Comparison of ENCODE assay signal across 27 cellular contexts in the genomic region with DNA sequence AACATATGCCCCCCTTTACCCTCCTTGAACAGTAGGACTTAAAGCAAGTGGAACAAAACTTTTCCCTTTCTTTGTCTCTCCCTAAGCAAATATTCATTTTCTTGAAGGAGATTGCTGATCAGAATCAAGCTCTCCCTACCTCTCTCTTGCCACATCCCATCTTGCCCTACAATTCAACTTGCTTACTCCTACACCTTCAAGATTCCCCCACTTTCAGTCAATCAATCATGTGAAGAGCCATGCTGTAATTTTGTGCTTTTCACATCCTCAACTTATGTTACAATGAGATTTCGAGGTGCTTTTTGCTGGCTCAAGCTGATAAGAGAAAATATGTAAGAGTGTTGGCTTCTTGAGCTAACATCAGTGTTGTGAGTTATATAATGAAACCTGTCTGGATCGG.
"Had no signal": no experiment of that assay in that cellular context is flagged by ENCODE, and none has a peak within 500 bp of the region (broad histone marks: within the 10 kb centered on the region; RNA-seq: fewer than 3 reads in every experiment).

No MANE protein-coding gene starts in this region.

- DNase-seq: activated B cell treated with CpG ODN at 0.5 μM for 24 hours; activated CD4-positive, alpha-beta memory T cell treated with anti-CD3 and anti-CD28 coated beads, Interleukin-2, amount 10 ng/mL, durations not matched to agents 7 days and 5 days; activated CD4-positive, alpha-beta T cell treated with anti-CD3 and anti-CD28 coated beads for 1 hour; activated CD4-positive, alpha-beta T cell treated with anti-CD3 and anti-CD28 coated beads for 36 hours; activated CD4-positive, alpha-beta T cell treated with anti-CD3 and anti-CD28 coated beads for 48 hours; activated CD4-positive, alpha-beta T cell treated with anti-CD3 and anti-CD28 coated beads, Interleukin-2, amount 10 ng/mL, durations not matched to agents 7 days and 5 days; activated CD4-positive, alpha-beta T cell treated with anti-CD3 and anti-CD28 coated beads, Interleukin-2, amount 50 U/mL, for 48 hours; activated CD8-positive, alpha-beta memory T cell treated with anti-CD3 and anti-CD28 coated beads for 24 hours; activated CD8-positive, alpha-beta memory T cell treated with anti-CD3 and anti-CD28 coated beads, Interleukin-2, amount 10 ng/mL, durations not matched to agents 7 days and 5 days; activated CD8-positive, alpha-beta memory T cell treated with anti-CD3 and anti-CD28 coated beads, Interleukin-2, amount 50 U/mL, for 48 hours; activated CD8-positive, alpha-beta T cell treated with anti-CD3 and anti-CD28 coated beads, Interleukin-2, amount 10 ng/mL, durations not matched to agents 7 days and 5 days; activated effector memory CD4-positive, alpha-beta T cell treated with Interleukin-2 at 50 U/mL for 16 hours; activated gamma-delta T cell; activated naive CD4-positive, alpha-beta T cell treated with anti-CD3 and anti-CD28 coated beads, Interleukin-2, amount 10 ng/mL, durations not matched to agents 7 days and 5 days; activated naive CD4-positive, alpha-beta T cell treated with Interleukin-2 at 50 U/mL for 16 hours; activated naive CD8-positive, alpha-beta T cell treated with anti-CD3 and anti-CD28 coated beads, Interleukin-2, amount 10 ng/mL, durations not matched to agents 7 days and 5 days; activated naive CD8-positive, alpha-beta T cell treated with anti-CD3 and anti-CD28 coated beads, Interleukin-2, amount 50 U/mL, for 24 hours; activated T-cell treated with anti-CD3 and anti-CD28 coated beads, Interleukin-2, amount 50 U/mL, for 24 hours; activated T-cell treated with anti-CD3 and anti-CD28 coated beads, Interleukin-2, amount 50 U/mL, for 48 hours; amygdala; anterior cingulate cortex; cerebellar nuclear complex; T-helper 2 cell; T-helper 9 cell had no signal

- FAIRE-seq: bronchial epithelial cell, colon, TTC549 had no signal
